Comparison of ENCODE assay signal across 10 cellular contexts in genomic region chr9:130118841-130119520, GRCh38.
DNase-seq lines count a peak whose midpoint lies in the region; ATAC-seq lines count a peak whose summit lies in the region.
"Had no signal": no experiment of that assay in that cellular context is flagged by ENCODE, and none has a peak within 500 bp of the region (broad histone marks: within the 10 kb centered on the region; RNA-seq: fewer than 3 reads in every experiment).

No MANE protein-coding gene starts in this region.

- DNase-seq in MV-4-11 (lab: John Stamatoyannopoulos, UW), result peak; percentile 20
- DNase-seq in T1000 (lab: John Stamatoyannopoulos, UW), result peak; percentile 35
- DNase-seq in left kidney (ENCODE audit: low read depth, low spot score), result peak; percentile 44
- DNase-seq in activated CD4-positive, alpha-beta T cell treated with anti-CD3 and anti-CD28 coated beads for 1 hour, result no peak
- no peak for DNase-seq in foreskin melanocyte
- DNase-seq: cortex of kidney had no signal

- no peaks in the 10 kb centered on the region for H3K79me2 ChIP-seq in ACC112 (ENCODE audit: control insufficient read depth, insufficient read depth, low read length, unreplicated experiment)
- H3K79me2 ChIP-seq: parathyroid adenoma had no signal

- ATAC-seq in HG03521 (IDR thresholded peaks at IDR 0.05; ENCODE audit: unreplicated experiment), result no peak
- no peak for ATAC-seq in GM21381 (IDR thresholded peaks at IDR 0.05; ENCODE audit: unreplicated experiment)

- peaks cover 25% of the 10 kb centered on the region for H3K4me1 ChIP-seq in ACC112 (ENCODE audit: control insufficient read depth, insufficient read depth, low read length, unreplicated experiment)
- H3K4me1 ChIP-seq: parathyroid adenoma had no signal

- H3K4me3 ChIP-seq in ACC112 (ENCODE audit: low read depth, low read length), result no peak overlapping the region

- H3K27me3 ChIP-seq in ACC112 (ENCODE audit: insufficient read depth, low read length), result no peaks in the 10 kb centered on the region

- H3K36me3 ChIP-seq in ACC112 (ENCODE audit: insufficient read depth, low read length), result no peaks in the 10 kb centered on the region

- H3K27ac ChIP-seq in ACC112 (ENCODE audit: low read depth, low read length), result peak overlapping the region; percentile 92
- H3K27ac ChIP-seq: parathyroid adenoma had no signal

- H2AFZ ChIP-seq in ACC112 (ENCODE audit: low read length, unreplicated experiment), result no peak overlapping the region
- H2AFZ ChIP-seq: parathyroid adenoma had no signal

Comparison
In these comparisons a context has a peak if more than half of its experiments do, and no peak if none do; other contexts are left out.
1. DNase-seq: peak in MV-4-11 (single experiment), T1000 (single experiment) and left kidney (single experiment); none in activated CD4-positive, alpha-beta T cell treated with anti-CD3 and anti-CD28 coated beads for 1 hour (single experiment) and foreskin melanocyte (single experiment).